ENCODE assay signal across 29 cellular contexts in genomic region chr5:68961762-68962161, GRCh38.
"Had no signal": no experiment of that assay in that cellular context is flagged by ENCODE, and none has a peak within 500 bp of the region (broad histone marks: within the 10 kb centered on the region; RNA-seq: fewer than 3 reads in every experiment).

No MANE protein-coding gene starts in this region.

- H3K27me3 Mint-ChIP-seq: activated CD4-positive, alpha-beta T cell treated with anti-CD3 and anti-CD28 coated beads, Interleukin-2, amount 10 ng/mL, durations not matched to agents 7 days and 5 days; activated naive CD8-positive, alpha-beta T cell; activated T-cell treated with anti-CD3 and anti-CD28 coated beads, Interleukin-2, amount 50 U/mL, for 24 hours; central memory CD8-positive, alpha-beta T cell had no signal

- FAIRE-seq: astrocyte, bronchial epithelial cell, endometrium, endothelial cell of umbilical vein had no signal

- H3K36me3 ChIP-seq: brain microvascular endothelial cell, esophagus squamous epithelium, gastroesophageal sphincter had no signal

- H3K27ac ChIP-seq: brain microvascular endothelial cell, epithelial cell of prostate had no signal

- H3K4me1 Mint-ChIP-seq: activated CD4-positive, alpha-beta memory T cell treated with anti-CD3 and anti-CD28 coated beads, Interleukin-2, amount 10 ng/mL, durations not matched to agents 7 days and 5 days; activated CD4-positive, alpha-beta T cell treated with anti-CD3 and anti-CD28 coated beads, Interleukin-2, amount 10 ng/mL, durations not matched to agents 7 days and 5 days; central memory CD8-positive, alpha-beta T cell had no signal

- H3K36me3 Mint-ChIP-seq: activated naive CD8-positive, alpha-beta T cell had no signal

- ATAC-seq: activated T-cell treated with anti-CD3 and anti-CD28 coated beads, Interleukin-2, amount 50 U/mL, for 72 hours; gastroesophageal sphincter had no signal

- H3K27ac Mint-ChIP-seq: activated CD4-positive, alpha-beta memory T cell treated with anti-CD3 and anti-CD28 coated beads, Interleukin-2, amount 10 ng/mL, durations not matched to agents 7 days and 5 days; activated naive CD8-positive, alpha-beta T cell; activated T-cell treated with anti-CD3 and anti-CD28 coated beads, Interleukin-2, amount 50 U/mL, for 24 hours; activated T-cell treated with anti-CD3 and anti-CD28 coated beads, Interleukin-2, amount 50 U/mL, for 72 hours; WTC11 had no signal

- H3K4me3 ChIP-seq: esophagus squamous epithelium, gastroesophageal sphincter had no signal

- H3K4me3 Mint-ChIP-seq: activated CD4-positive, alpha-beta memory T cell treated with anti-CD3 and anti-CD28 coated beads, Interleukin-2, amount 10 ng/mL, durations not matched to agents 7 days and 5 days; activated CD4-positive, alpha-beta T cell treated with anti-CD3 and anti-CD28 coated beads, Interleukin-2, amount 10 ng/mL, durations not matched to agents 7 days and 5 days; activated naive CD8-positive, alpha-beta T cell; activated T-cell treated with anti-CD3 and anti-CD28 coated beads, Interleukin-2, amount 50 U/mL, for 24 hours; activated T-cell treated with anti-CD3 and anti-CD28 coated beads, Interleukin-2, amount 50 U/mL, for 72 hours; central memory CD8-positive, alpha-beta T cell; WTC11 had no signal

- H3K27me3 ChIP-seq: brain microvascular endothelial cell, esophagus squamous epithelium, gastroesophageal sphincter had no signal

- DNase-seq: activated CD4-positive, alpha-beta memory T cell treated with anti-CD3 and anti-CD28 coated beads, Interleukin-2, amount 10 ng/mL, durations not matched to agents 7 days and 5 days; activated CD4-positive, alpha-beta T cell treated with anti-CD3 and anti-CD28 coated beads for 1 hour; activated CD4-positive, alpha-beta T cell treated with anti-CD3 and anti-CD28 coated beads for 4 hours; activated CD4-positive, alpha-beta T cell treated with anti-CD3 and anti-CD28 coated beads, Interleukin-2, amount 10 ng/mL, durations not matched to agents 7 days and 5 days; activated CD4-positive, alpha-beta T cell treated with anti-CD3 and anti-CD28 coated beads, Interleukin-2, amount 50 U/mL, for 4 hours; activated CD8-positive, alpha-beta memory T cell treated with anti-CD3 and anti-CD28 coated beads, Interleukin-2, amount 50 U/mL, for 48 hours; activated gamma-delta T cell; activated naive CD4-positive, alpha-beta T cell; activated naive CD4-positive, alpha-beta T cell treated with anti-CD3 and anti-CD28 coated beads, Interleukin-2, amount 50 U/mL, for 16 hours; activated T-cell treated with anti-CD3 and anti-CD28 coated beads for 4 hours; activated T-cell treated with anti-CD3 and anti-CD28 coated beads, Interleukin-2, amount 50 U/mL, for 24 hours; activated T-cell treated with anti-CD3 and anti-CD28 coated beads, Interleukin-2, amount 50 U/mL, for 72 hours; amniotic stem cell; anterior cingulate cortex; brain microvascular endothelial cell; cortex of kidney; effector CD8-positive, alpha-beta T cell; esophagus squamous epithelium; foreskin melanocyte; T-helper 2 cell had no signal

- H3K9me3 ChIP-seq: esophagus squamous epithelium, gastroesophageal sphincter had no signal

- H3K9me3 Mint-ChIP-seq: activated CD4-positive, alpha-beta memory T cell treated with anti-CD3 and anti-CD28 coated beads, Interleukin-2, amount 10 ng/mL, durations not matched to agents 7 days and 5 days; activated CD4-positive, alpha-beta T cell treated with anti-CD3 and anti-CD28 coated beads, Interleukin-2, amount 10 ng/mL, durations not matched to agents 7 days and 5 days; activated T-cell treated with anti-CD3 and anti-CD28 coated beads, Interleukin-2, amount 50 U/mL, for 24 hours; activated T-cell treated with anti-CD3 and anti-CD28 coated beads, Interleukin-2, amount 50 U/mL, for 72 hours; central memory CD8-positive, alpha-beta T cell had no signal
